In the genomic region with DNA sequence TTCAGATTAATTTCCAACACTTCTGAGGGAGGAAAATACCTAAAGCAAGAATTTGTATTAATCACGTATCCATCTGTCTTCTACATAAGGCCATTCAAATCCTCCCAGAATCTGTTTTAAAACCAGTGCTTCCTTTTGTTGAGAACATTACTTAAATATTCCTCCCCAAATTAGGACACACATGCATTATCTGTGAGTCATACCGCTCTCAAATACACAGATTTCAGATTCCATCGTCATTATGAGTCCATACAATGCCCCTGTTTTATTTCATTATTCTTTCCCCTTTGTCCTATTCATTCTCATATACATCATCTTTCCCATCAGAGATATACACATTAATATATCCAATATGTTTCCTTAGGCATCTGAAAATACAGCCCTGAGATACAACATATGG, we compare ENCODE assay signal across 1 cellular context.
TF ChIP-seq lines count a peak whose summit lies in the region.

No MANE protein-coding gene starts in this region.

TF ChIP-seq in SK-N-SH treated with all-trans-retinoic acid at 6 μM for 48 hours, 23 proteins besides CTCF, POLR2A, EP300 and RAD21 (continued from another document):
- TF ChIP-seq, protein P1, sequence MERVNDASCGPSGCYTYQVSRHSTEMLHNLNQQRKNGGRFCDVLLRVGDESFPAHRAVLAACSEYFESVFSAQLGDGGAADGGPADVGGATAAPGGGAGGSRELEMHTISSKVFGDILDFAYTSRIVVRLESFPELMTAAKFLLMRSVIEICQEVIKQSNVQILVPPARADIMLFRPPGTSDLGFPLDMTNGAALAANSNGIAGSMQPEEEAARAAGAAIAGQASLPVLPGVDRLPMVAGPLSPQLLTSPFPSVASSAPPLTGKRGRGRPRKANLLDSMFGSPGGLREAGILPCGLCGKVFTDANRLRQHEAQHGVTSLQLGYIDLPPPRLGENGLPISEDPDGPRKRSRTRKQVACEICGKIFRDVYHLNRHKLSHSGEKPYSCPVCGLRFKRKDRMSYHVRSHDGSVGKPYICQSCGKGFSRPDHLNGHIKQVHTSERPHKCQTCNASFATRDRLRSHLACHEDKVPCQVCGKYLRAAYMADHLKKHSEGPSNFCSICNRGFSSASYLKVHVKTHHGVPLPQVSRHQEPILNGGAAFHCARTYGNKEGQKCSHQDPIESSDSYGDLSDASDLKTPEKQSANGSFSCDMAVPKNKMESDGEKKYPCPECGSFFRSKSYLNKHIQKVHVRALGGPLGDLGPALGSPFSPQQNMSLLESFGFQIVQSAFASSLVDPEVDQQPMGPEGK (CRISPR knock-in tag; IDR thresholded peaks at IDR 0.05; ENCODE audit: borderline replicate concordance) = no peak
- TF ChIP-seq TCF4 (CRISPR knock-in tag; IDR thresholded peaks at IDR 0.05; ENCODE audit: borderline replicate concordance) = peak; percentile 41; the same call in 1 of the 2 replicates
- peak; percentile 87 for TF ChIP-seq ISL1 (CRISPR knock-in tag; IDR thresholded peaks at IDR 0.05)
